In genomic region chr12:17680220-17680619, GRCh38 we compare ENCODE assay signal across 30 cellular contexts.
"Had no signal": no experiment of that assay in that cellular context is flagged by ENCODE, and none has a peak within 500 bp of the region (broad histone marks: within the 10 kb centered on the region; RNA-seq: fewer than 3 reads in every experiment).

No MANE protein-coding gene starts in this region.

- H3K4me1 ChIP-seq: adrenal gland, body of pancreas, colonic mucosa, esophagus squamous epithelium, gastroesophageal sphincter had no signal

- ATAC-seq: activated CD4-positive, alpha-beta T cell treated with anti-CD3 and anti-CD28 coated beads for 36 hours; activated CD8-positive, alpha-beta memory T cell treated with anti-CD3 and anti-CD28 coated beads, Interleukin-2, amount 10 ng/mL, durations not matched to agents 7 days and 5 days; activated CD8-positive, alpha-beta T cell treated with anti-CD3 and anti-CD28 coated beads, Interleukin-2, amount 10 ng/mL, durations not matched to agents 7 days and 5 days; activated naive CD8-positive, alpha-beta T cell treated with anti-CD3 and anti-CD28 coated beads, Interleukin-2, amount 50 U/mL, for 24 hours; body of pancreas; gastroesophageal sphincter; T-helper 17 cell had no signal

- H3K27ac ChIP-seq: adrenal gland, body of pancreas, colonic mucosa, epithelial cell of prostate, esophagus squamous epithelium, gastroesophageal sphincter, WERI-Rb-1 had no signal

- H3K27me3 ChIP-seq: adrenal gland, body of pancreas, colonic mucosa, esophagus squamous epithelium, gastroesophageal sphincter had no signal

- H3K9me3 ChIP-seq: adrenal gland, body of pancreas, colonic mucosa, esophagus squamous epithelium had no signal

- H3K4me3 ChIP-seq: adrenal gland, body of pancreas, colonic mucosa, esophagus squamous epithelium, gastroesophageal sphincter had no signal

- H3K36me3 ChIP-seq: adrenal gland, colonic mucosa, esophagus squamous epithelium, gastroesophageal sphincter, WERI-Rb-1 had no signal

- DNase-seq: activated CD4-positive, alpha-beta memory T cell treated with anti-CD3 and anti-CD28 coated beads for 36 hours; activated CD4-positive, alpha-beta T cell treated with anti-CD3 and anti-CD28 coated beads for 36 hours; activated CD4-positive, alpha-beta T cell treated with anti-CD3 and anti-CD28 coated beads, Interleukin-2, amount 10 ng/mL, durations not matched to agents 24 days and 14 days; activated CD4-positive, CD25-positive, alpha-beta regulatory T cell; activated CD4-positive, CD25-positive, alpha-beta regulatory T cell treated with anti-CD3 and anti-CD28 coated beads, Interleukin-2, amount 50 U/mL, for 72 hours; activated CD8-positive, alpha-beta memory T cell treated with anti-CD3 and anti-CD28 coated beads, Interleukin-2, amount 10 ng/mL, durations not matched to agents 7 days and 5 days; activated CD8-positive, alpha-beta memory T cell treated with anti-CD3 and anti-CD28 coated beads, Interleukin-2, amount 50 U/mL, for 4 hours; activated CD8-positive, alpha-beta T cell treated with anti-CD3 and anti-CD28 coated beads, Interleukin-2, amount 10 ng/mL, durations not matched to agents 7 days and 5 days; activated effector memory CD4-positive, alpha-beta T cell treated with anti-CD3 and anti-CD28 coated beads, Interleukin-2, amount 50 U/mL, for 16 hours; activated naive CD4-positive, alpha-beta T cell treated with anti-CD3 and anti-CD28 coated beads for 36 hours; activated naive CD8-positive, alpha-beta T cell treated with anti-CD3 and anti-CD28 coated beads for 36 hours; activated naive CD8-positive, alpha-beta T cell treated with anti-CD3 and anti-CD28 coated beads, Interleukin-2, amount 50 U/mL, for 24 hours; activated T-cell treated with anti-CD3 and anti-CD28 coated beads, Interleukin-2, amount 50 U/mL, for 1 hour; activated T-cell treated with anti-CD3 and anti-CD28 coated beads, Interleukin-2, amount 50 U/mL, for 48 hours; adrenal gland; amygdala; aorta; body of pancreas; caudate nucleus; cerebellar nuclear complex; colonic mucosa; effector CD8-positive, alpha-beta T cell; esophagus squamous epithelium; foreskin melanocyte; T-helper 1 cell; T-helper 17 cell; T1000; WERI-Rb-1 had no signal
